ENCODE assay signal across 27 cellular contexts in genomic region chr7:31020652-31021051, GRCh38. TPM values are rescaled to one million over a fixed set of nuclear protein-coding genes. Genes with fewer than 3 reads are reported as not detected.
"Had no signal": no experiment of that assay in that cellular context is flagged by ENCODE, and none has a peak within 500 bp of the region (broad histone marks: within the 10 kb centered on the region; RNA-seq: fewer than 3 reads in every experiment).

No MANE protein-coding gene starts in this region.

- H3K9me3 Mint-ChIP-seq: memory B cell, neural progenitor cell had no signal

- H3K27ac Mint-ChIP-seq: activated CD4-positive, alpha-beta memory T cell treated with anti-CD3 and anti-CD28 coated beads, Interleukin-2, amount 10 ng/mL, durations not matched to agents 7 days and 5 days; activated naive CD4-positive, alpha-beta T cell treated with anti-CD3 and anti-CD28 coated beads for 36 hours; activated T-cell treated with anti-CD3 and anti-CD28 coated beads, Interleukin-2, amount 50 U/mL, for 24 hours; memory B cell; T-helper 1 cell treated with Interleukin-12 subunit alpha and Interleukin-12 subunit beta and Interleukin-4 antibody, amounts not matched to agents 30 μg/mL and 1 μg/mL, for 36 hours had no signal

- H3K36me3 ChIP-seq: brain microvascular endothelial cell, neural progenitor cell, prostate gland, right atrium auricular region, tibial artery had no signal

- DNase-seq: activated CD4-positive, alpha-beta memory T cell treated with anti-CD3 and anti-CD28 coated beads, Interleukin-2, amount 10 ng/mL, durations not matched to agents 7 days and 5 days; activated CD4-positive, alpha-beta T cell treated with anti-CD3 and anti-CD28 coated beads for 4 hours; activated naive CD4-positive, alpha-beta T cell treated with anti-CD3 and anti-CD28 coated beads for 36 hours; activated T-cell treated with anti-CD3 and anti-CD28 coated beads, Interleukin-2, amount 50 U/mL, for 24 hours; brain microvascular endothelial cell; central memory CD4-positive, alpha-beta T cell; hypothalamus; immature natural killer cell; kidney glomerular epithelial cell; left ventricle myocardium superior; mucosa of descending colon; naive B cell; stimulated activated CD4-positive, alpha-beta T cell treated with anti-CD3 and anti-CD28 coated beads, Interleukin-2, amount 100 ng/mL, for 24 hours; stimulated activated naive CD8-positive, alpha-beta T cell treated with anti-CD3 and anti-CD28 coated beads, Interleukin-15, Interleukin-2, amounts not matched to agents 100 U/mL and 50 U/mL, for 24 hours; substantia nigra; tibial artery had no signal

- H3K4me3 ChIP-seq: coronary artery, mucosa of descending colon, neural progenitor cell, prostate gland, right atrium auricular region, tibial artery had no signal

- H3K27ac ChIP-seq: brain microvascular endothelial cell, coronary artery, neural progenitor cell, prostate gland, right atrium auricular region, tibial artery had no signal

- H3K4me1 ChIP-seq: prostate gland, right atrium auricular region, tibial artery had no signal

- H3K9me3 ChIP-seq: mucosa of descending colon, prostate gland, right atrium auricular region, tibial artery had no signal

- ATAC-seq: left ventricle myocardium superior; mucosa of descending colon; stimulated activated naive CD8-positive, alpha-beta T cell treated with anti-CD3 and anti-CD28 coated beads, Interleukin-15, Interleukin-2, amounts not matched to agents 100 U/mL and 50 U/mL, for 24 hours had no signal

- H3K27me3 ChIP-seq: brain microvascular endothelial cell, right atrium auricular region had no signal

- H3K27me3 Mint-ChIP-seq: activated CD4-positive, alpha-beta memory T cell treated with anti-CD3 and anti-CD28 coated beads, Interleukin-2, amount 10 ng/mL, durations not matched to agents 7 days and 5 days; activated T-cell treated with anti-CD3 and anti-CD28 coated beads, Interleukin-2, amount 50 U/mL, for 24 hours had no signal

- H3K4me3 Mint-ChIP-seq: activated CD4-positive, alpha-beta memory T cell treated with anti-CD3 and anti-CD28 coated beads, Interleukin-2, amount 10 ng/mL, durations not matched to agents 7 days and 5 days; activated naive CD4-positive, alpha-beta T cell treated with anti-CD3 and anti-CD28 coated beads for 36 hours; activated T-cell treated with anti-CD3 and anti-CD28 coated beads, Interleukin-2, amount 50 U/mL, for 24 hours; immature natural killer cell; memory B cell; T-helper 1 cell treated with Interleukin-12 subunit alpha and Interleukin-12 subunit beta and Interleukin-4 antibody, amounts not matched to agents 30 μg/mL and 1 μg/mL, for 36 hours had no signal

- H3K36me3 Mint-ChIP-seq: memory B cell, naive B cell, neural progenitor cell had no signal

- H3K4me1 Mint-ChIP-seq: memory B cell, naive B cell had no signal

RNA-seq across cellular contexts. Expression of gene ADCYAP1R1, which starts 31.5 kb away (rescaled TPM):
- total RNA-seq: activated CD4-positive, alpha-beta memory T cell treated with anti-CD3 and anti-CD28 coated beads, Interleukin-2, amount 10 ng/mL, durations not matched to agents 7 days and 5 days; activated naive CD4-positive, alpha-beta T cell treated with anti-CD3 and anti-CD28 coated beads for 36 hours; osteoblast had no signal
- polyA plus RNA-seq: aorta, immature natural killer cell had no signal

RNA-seq across cellular contexts. Expression of gene GHRHR, which starts 56.9 kb away (rescaled TPM):
- total RNA-seq: activated CD4-positive, alpha-beta memory T cell treated with anti-CD3 and anti-CD28 coated beads, Interleukin-2, amount 10 ng/mL, durations not matched to agents 7 days and 5 days; activated naive CD4-positive, alpha-beta T cell treated with anti-CD3 and anti-CD28 coated beads for 36 hours; frontal cortex; left ventricle myocardium superior; mucosa of descending colon; osteoblast; right atrium auricular region; urinary bladder had no signal
- polyA plus RNA-seq: esophagus, immature natural killer cell, urinary bladder had no signal
